Comparison of ENCODE assay signal across 23 cellular contexts in genomic region chr9:104240890-104241289, GRCh38.
"Had no signal": no experiment of that assay in that cellular context is flagged by ENCODE, and none has a peak within 500 bp of the region (broad histone marks: within the 10 kb centered on the region; RNA-seq: fewer than 3 reads in every experiment).

No MANE protein-coding gene starts in this region.

- H3K27ac ChIP-seq: breast epithelium, colonic mucosa had no signal

- H3K27me3 ChIP-seq: breast epithelium, colonic mucosa had no signal

- DNase-seq: activated CD4-positive, alpha-beta T cell treated with anti-CD3 and anti-CD28 coated beads for 48 hours; activated CD4-positive, alpha-beta T cell treated with anti-CD3 and anti-CD28 coated beads, Interleukin-2, amount 50 U/mL, for 4 hours; activated CD4-positive, CD25-positive, alpha-beta regulatory T cell treated with anti-CD3 and anti-CD28 coated beads, Interleukin-2, amount 50 U/mL, for 72 hours; activated CD8-positive, alpha-beta memory T cell treated with anti-CD3 and anti-CD28 coated beads, Interleukin-2, amount 50 U/mL, for 48 hours; activated CD8-positive, alpha-beta T cell treated with anti-CD3 and anti-CD28 coated beads, Interleukin-2, amount 10 ng/mL, durations not matched to agents 7 days and 5 days; activated effector memory CD4-positive, alpha-beta T cell treated with Interleukin-2 at 50 U/mL for 16 hours; activated naive CD4-positive, alpha-beta T cell; activated T-cell treated with anti-CD3 and anti-CD28 coated beads, Interleukin-2, amount 50 U/mL, for 24 hours; aorta; caudate nucleus; colonic mucosa; dermis blood vessel endothelial cell; NCI-H1048; NCI-H146; NCI-H187 treated with DMSO at 0.1 percent for 48 hours; NCI-H2171; NCI-H2227 treated with DMSO at 0.1 percent for 48 hours; NCI-H526; NCI-H82; PC-3; SHP77 treated with DMSO at 0.1 percent for 48 hours had no signal

- ATAC-seq: activated CD8-positive, alpha-beta T cell treated with anti-CD3 and anti-CD28 coated beads, Interleukin-2, amount 10 ng/mL, durations not matched to agents 7 days and 5 days; PC-3; WTC11 had no signal

- H3K4me1 ChIP-seq: breast epithelium, colonic mucosa had no signal

- H3K9me3 ChIP-seq: breast epithelium, colonic mucosa had no signal

- H3K36me3 ChIP-seq: breast epithelium, colonic mucosa had no signal

- H3K4me3 ChIP-seq: breast epithelium, colonic mucosa had no signal
